34 cellular contexts compared by ENCODE assay signal in the genomic region with DNA sequence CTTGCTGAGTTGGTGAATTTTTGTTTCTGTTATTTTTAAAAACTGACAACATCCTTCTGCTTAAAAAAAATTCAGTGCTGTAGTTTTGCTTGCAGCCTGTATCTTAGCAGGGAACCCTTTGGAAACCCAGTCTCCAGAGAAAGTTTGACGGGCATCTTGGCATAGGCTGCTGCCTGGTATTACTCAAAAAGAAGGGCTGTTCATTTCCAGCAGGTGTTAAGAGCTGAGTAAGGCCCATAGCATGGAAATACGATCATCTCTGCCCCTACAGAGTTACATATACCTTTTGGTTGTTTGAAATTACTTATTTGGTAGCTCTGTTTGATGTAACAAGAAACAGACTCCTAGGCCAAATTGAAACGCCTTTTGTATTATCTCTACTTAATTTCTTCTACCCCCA.
"Had no signal": no experiment of that assay in that cellular context is flagged by ENCODE, and none has a peak within 500 bp of the region (broad histone marks: within the 10 kb centered on the region; RNA-seq: fewer than 3 reads in every experiment).

No MANE protein-coding gene starts in this region.

- H3K9me3 ChIP-seq: adrenal gland, ascending aorta, colonic mucosa, gastrocnemius medialis, neutrophil, right lobe of liver, thoracic aorta, vagina had no signal

- H3K27me3 Mint-ChIP-seq: activated CD4-positive, alpha-beta memory T cell treated with anti-CD3 and anti-CD28 coated beads, Interleukin-2, amount 10 ng/mL, durations not matched to agents 7 days and 5 days; activated CD4-positive, alpha-beta T cell treated with anti-CD3 and anti-CD28 coated beads, Interleukin-2, amount 10 ng/mL, durations not matched to agents 7 days and 5 days; brain; stimulated activated naive CD8-positive, alpha-beta T cell treated with anti-CD3 and anti-CD28 coated beads, Interleukin-15, Interleukin-2, amounts not matched to agents 100 ng/mL and 50 ng/mL, for 24 hours; T-helper 17 cell; type B pancreatic cell had no signal

- H3K4me3 Mint-ChIP-seq: activated CD4-positive, alpha-beta memory T cell treated with anti-CD3 and anti-CD28 coated beads, Interleukin-2, amount 10 ng/mL, durations not matched to agents 7 days and 5 days; activated CD4-positive, alpha-beta T cell treated with anti-CD3 and anti-CD28 coated beads, Interleukin-2, amount 10 ng/mL, durations not matched to agents 7 days and 5 days; brain; nephron; stimulated activated naive CD8-positive, alpha-beta T cell treated with anti-CD3 and anti-CD28 coated beads, Interleukin-15, Interleukin-2, amounts not matched to agents 100 ng/mL and 50 ng/mL, for 24 hours; T-helper 17 cell; type B pancreatic cell had no signal

- H3K4me1 ChIP-seq: colonic mucosa, right lobe of liver had no signal

- H3K27ac ChIP-seq: adrenal gland, ascending aorta, cardiac muscle cell, colonic mucosa, dorsolateral prefrontal cortex, gastrocnemius medialis, hepatocyte, neutrophil, right lobe of liver, skin epidermis, thoracic aorta, vagina, WERI-Rb-1 had no signal

- H3K9me3 Mint-ChIP-seq: activated CD4-positive, alpha-beta memory T cell treated with anti-CD3 and anti-CD28 coated beads, Interleukin-2, amount 10 ng/mL, durations not matched to agents 7 days and 5 days; activated naive CD4-positive, alpha-beta T cell treated with anti-CD3 and anti-CD28 coated beads, Interleukin-2, amount 50 U/mL, for 72 hours; nephron; stimulated activated naive CD8-positive, alpha-beta T cell treated with anti-CD3 and anti-CD28 coated beads, Interleukin-15, Interleukin-2, amounts not matched to agents 100 ng/mL and 50 ng/mL, for 24 hours; type B pancreatic cell had no signal

- H3K36me3 ChIP-seq: adrenal gland, cardiac muscle cell, colonic mucosa, neutrophil, right lobe of liver, thoracic aorta, vagina had no signal

- H3K4me3 ChIP-seq: adrenal gland, ascending aorta, cardiac muscle cell, colonic mucosa, dorsolateral prefrontal cortex, gastrocnemius medialis, hepatocyte, right lobe of liver, skin epidermis, thoracic aorta, vagina had no signal

- H2AFZ ChIP-seq: hepatocyte had no signal

- H3K27me3 ChIP-seq: adrenal gland, ascending aorta, cardiac muscle cell, colonic mucosa, dorsolateral prefrontal cortex, gastrocnemius medialis, hepatocyte, neutrophil, right lobe of liver, vagina had no signal

- DNase-seq: activated CD4-positive, alpha-beta memory T cell treated with anti-CD3 and anti-CD28 coated beads, Interleukin-2, amount 10 ng/mL, durations not matched to agents 7 days and 5 days; activated CD4-positive, alpha-beta T cell treated with anti-CD3 and anti-CD28 coated beads, Interleukin-2, amount 10 ng/mL, durations not matched to agents 7 days and 5 days; activated CD8-positive, alpha-beta memory T cell treated with anti-CD3 and anti-CD28 coated beads, Interleukin-2, amount 50 U/mL, for 48 hours; activated naive CD4-positive, alpha-beta T cell; activated T-cell treated with anti-CD3 and anti-CD28 coated beads, Interleukin-2, amount 50 U/mL, for 48 hours; adrenal gland; cerebellar nuclear complex; colonic mucosa; dorsolateral prefrontal cortex; effector memory CD4-positive, alpha-beta T cell; erythroblast; gastrocnemius medialis; left cardiac atrium; left ventricle myocardium superior; right lobe of liver; stimulated activated CD4-positive, alpha-beta T cell treated with anti-CD3 and anti-CD28 coated beads, Interleukin-12 subunit alpha, Interleukin-12 subunit beta, amount 100 ng/mL, for 4 hours; stimulated activated CD4-positive, alpha-beta T cell treated with anti-CD3 and anti-CD28 coated beads, Interleukin-4, amount 100 ng/mL, for 1 hour; T-helper 17 cell; T1000; WERI-Rb-1 had no signal

- H3K4me2 ChIP-seq: hepatocyte had no signal

- ATAC-seq: activated CD4-positive, CD25-positive, alpha-beta regulatory T cell treated with anti-CD3 and anti-CD28 coated beads, Interleukin-2, amount 50 U/mL, for 24 hours; activated naive CD4-positive, alpha-beta T cell treated with anti-CD3 and anti-CD28 coated beads, Interleukin-2, amount 50 U/mL, for 72 hours; gastrocnemius medialis; left ventricle myocardium superior; right lobe of liver; T-helper 17 cell had no signal

- H3K27ac Mint-ChIP-seq: activated CD4-positive, alpha-beta memory T cell treated with anti-CD3 and anti-CD28 coated beads, Interleukin-2, amount 10 ng/mL, durations not matched to agents 7 days and 5 days; brain; nephron; stimulated activated naive CD8-positive, alpha-beta T cell treated with anti-CD3 and anti-CD28 coated beads, Interleukin-15, Interleukin-2, amounts not matched to agents 100 ng/mL and 50 ng/mL, for 24 hours; type B pancreatic cell had no signal

- FAIRE-seq: keratinocyte had no signal
